In genomic region chr3:15099364-15100098, GRCh38 we compare ENCODE assay signal across 8 cellular contexts. TPM values are rescaled to one million over a fixed set of nuclear protein-coding genes. Genes with fewer than 3 reads are reported as not detected.
DNase-seq lines count a peak whose midpoint lies in the region; ATAC-seq, FAIRE-seq and TF ChIP-seq lines count a peak whose summit lies in the region.

No MANE protein-coding gene starts in this region.

- no peaks in the 10 kb centered on the region for H3K9me3 ChIP-seq in A549
- no peaks in the 10 kb centered on the region for H3K9me3 ChIP-seq in adrenal gland (replicated peaks in 1 of 3)
- H3K9me3 ChIP-seq in iPS-18c (ENCODE audit: control insufficient read depth, insufficient read depth, low read length) = peaks cover 3% of the 10 kb centered on the region

- POLR2A ChIA-PET in A549 (lab: Yijun Ruan, JAX) = interaction anchor here (0.6 to 1.6 kb wide), 7 partner anchors 13 to 307 kb away, joined by 3 to 8 read pairs (median 3); partner anchors contain the start of genes CAPN7 and MRPS25

- H3K4me2 ChIP-seq in A549 = peak overlapping the region; percentile 85

- peaks cover 0 to 18% of the 10 kb centered on the region in 2 donors for H3K36me3 ChIP-seq in adrenal gland (replicated peaks in 1 of 2)

- peak overlapping the region; percentile 98 for H3K27ac Mint-ChIP-seq in stimulated activated naive CD8-positive, alpha-beta T cell treated with anti-CD3 and anti-CD28 coated beads, Interleukin-15, Interleukin-2, amounts not matched to agents 100 ng/mL and 50 ng/mL, for 24 hours

- TF ChIP-seq POLR2A in A549 (IDR thresholded peaks at IDR 0.05; ENCODE audit: low read length) = no peak
- no peak for TF ChIP-seq POLR2A in adrenal gland (IDR thresholded peaks at IDR 0.05)
- TF ChIP-seq POLR2A in GM12892 (IDR thresholded peaks at IDR 0.05; ENCODE audit: low read depth, low read length) = no peak; the same call in 1 of the 2 replicates

- DNase-seq in A549 (ENCODE audit: low read depth in 1 of 2, low spot score in 1 of 2) (no peak), HuH-7 (ENCODE audit: low spot score) (peak; percentile 37), adrenal gland (peak in 2 of 7 donors; percentile 26 to 33), H4 (ENCODE audit: low spot score) (no peak), GM12892 (ENCODE audit: insufficient read length) (no peak)

- H3K27ac ChIP-seq in A549 = peak overlapping the region; percentile 78 to 88
- H3K27ac ChIP-seq in adrenal gland = peak overlapping the region in 3 of 5 donors; percentile 51 to 92 (median 85)

- no peaks in the 10 kb centered on the region for H3K27me3 ChIP-seq in adrenal gland

- H3K4me3 ChIP-seq in A549 = peak overlapping the region; percentile 76
- peak overlapping the region in 3 of 4 donors; percentile 11 to 79 (median 77) for H3K4me3 ChIP-seq in adrenal gland
- H3K4me3 ChIP-seq in iPS-18c (ENCODE audit: insufficient read depth, low read depth, low read length) = peak overlapping the region; percentile 95

- ATAC-seq in A549 = peak; percentile 57 to 59
- peak; percentile 18 for ATAC-seq in GM19372 (IDR thresholded peaks at IDR 0.05; ENCODE audit: low read depth, unreplicated experiment)

- H3K27me3 Mint-ChIP-seq in stimulated activated naive CD8-positive, alpha-beta T cell treated with anti-CD3 and anti-CD28 coated beads, Interleukin-15, Interleukin-2, amounts not matched to agents 100 ng/mL and 50 ng/mL, for 24 hours = peaks cover 12% of the 10 kb centered on the region

- H3K9me3 Mint-ChIP-seq in stimulated activated naive CD8-positive, alpha-beta T cell treated with anti-CD3 and anti-CD28 coated beads, Interleukin-15, Interleukin-2, amounts not matched to agents 100 ng/mL and 50 ng/mL, for 24 hours = no peaks in the 10 kb centered on the region

- 34% methylated on average over 19 of the region's 19 CpGs for WGBS in A549 (ENCODE audit: missing lambda C conversion rate)
- 10 to 15% (median 15%) methylated on average over 19 of the region's 19 CpGs for WGBS in adrenal gland, 4 donors

- no peak for TF ChIP-seq RAD21 in A549 (conservative IDR thresholded peaks at IDR 0.05 in 1 of 2, IDR thresholded peaks at IDR 0.05 in 1 of 2)

- H3K4me1 Mint-ChIP-seq in stimulated activated naive CD8-positive, alpha-beta T cell treated with anti-CD3 and anti-CD28 coated beads, Interleukin-15, Interleukin-2, amounts not matched to agents 100 ng/mL and 50 ng/mL, for 24 hours (ENCODE audit: low read depth) = peaks cover 27% of the 10 kb centered on the region

- TF ChIP-seq CTCF in A549 (IDR thresholded peaks at IDR 0.05) (no peak), adrenal gland (IDR thresholded peaks at IDR 0.05) (no peak)

- TF ChIP-seq EP300 in A549 (IDR thresholded peaks at IDR 0.05) = no peak

- peaks cover 28% of the 10 kb centered on the region for H3K36me3 Mint-ChIP-seq in stimulated activated naive CD8-positive, alpha-beta T cell treated with anti-CD3 and anti-CD28 coated beads, Interleukin-15, Interleukin-2, amounts not matched to agents 100 ng/mL and 50 ng/mL, for 24 hours (ENCODE audit: low read depth)

- peak overlapping the region; percentile 94 for H3K4me3 Mint-ChIP-seq in stimulated activated naive CD8-positive, alpha-beta T cell treated with anti-CD3 and anti-CD28 coated beads, Interleukin-15, Interleukin-2, amounts not matched to agents 100 ng/mL and 50 ng/mL, for 24 hours

- FAIRE-seq in A549 (lab: Jason Lieb, UNC) (no peak), GM12892 (lab: Jason Lieb, UNC) (no peak)

- CTCF ChIA-PET in A549 (lab: Yijun Ruan, JAX) = interaction anchor here (0.6 to 8.2 kb wide), 4 partner anchors 9 to 173 kb away, joined by 3 to 46 read pairs (median 5); no protein-coding TSS in a partner anchor

- intact Hi-C loops in adrenal gland (cut with DNase I) = loop anchor here in 1 of 2 donors (10.0 kb wide), 1 partner anchor 305 kb away; no protein-coding TSS in a partner anchor

- H3K4me1 ChIP-seq in A549 (peaks cover 10% of the 10 kb centered on the region), adrenal gland (replicated peaks in 1 of 2) (peaks cover 16 to 33% of the 10 kb centered on the region in 2 donors)

TF ChIP-seq in A549, 52 proteins besides CTCF, POLR2A, EP300 and RAD21:
- TF ChIP-seq JUN (IDR thresholded peaks at IDR 0.05) = peak in 1 of 2 experiments; percentile 49; a peak in 3 of 5 replicates
- TF ChIP-seq HOXA7 (CRISPR knock-in tag; IDR thresholded peaks at IDR 0.05) = no peak
- no peak for TF ChIP-seq FOSL2 (IDR thresholded peaks at IDR 0.05)
- TF ChIP-seq FOSL2 (CRISPR knock-in tag; IDR thresholded peaks at IDR 0.05) = no peak
- peak; percentile 71; the same call in 1 of the 2 replicates for TF ChIP-seq PHF8 (IDR thresholded peaks at IDR 0.05; ENCODE audit: borderline replicate concordance, low read depth)
- no peak for TF ChIP-seq NR3C1 (IDR thresholded peaks at IDR 0.05)
TF ChIP-seq in A549: peak in this region for 2.

RNA-seq across cellular contexts. Expression of gene RBSN, which starts 0.6 kb away (rescaled TPM):
- polyA plus RNA-seq in A549 (2011; rRNA removed) (14.9 and 15.2 TPM in 2 replicates), A549 (2017; fragmentation: RNase III; extraction: RNeasy Plus Mini Kit Qiagen cat#74134 plus additional on column Dnase treatment) (9.1 to 9.6 TPM (median 9.5 TPM) in 3 replicates), adrenal gland (10 to 100 TPM in 2 of 3 donors, 1 to 10 TPM in 1; 5.7 to 14.8 (median 11.0) TPM)
- polyA plus RNA-seq in A549 (2012; cell fraction: cytosol; rRNA removed) = 4.8 and 4.9 TPM in 2 replicates
- polyA plus RNA-seq in A549 (2012; cell fraction: nucleus; rRNA removed) = 8.5 and 9.1 TPM in 2 replicates
- polyA minus RNA-seq in A549 (2011; rRNA and poly(A)+ RNA removed) = 25.7 and 26.3 TPM in 2 replicates
- 10 to 100 TPM; 20.8 to 33.9 (median 26.0) TPM for total RNA-seq in adrenal gland
- 7.1 and 12.7 TPM in 2 replicates for total RNA-seq in H4 (2014; rRNA removed; shearing (Covaris generic))
- 7.8 TPM for polyA plus RNA-seq in GM12892 (2012; ENCODE audit: missing spikeins)

RNA-seq across cellular contexts. Expression of gene MRPS25, which starts 34.4 kb away (rescaled TPM):
- 27.8 and 42.0 TPM in 2 replicates for polyA plus RNA-seq in A549 (2011; rRNA removed)
- 50.6 and 55.8 TPM in 2 replicates for polyA plus RNA-seq in A549 (2012; cell fraction: cytosol; rRNA removed)
- polyA plus RNA-seq in A549 (2012; cell fraction: nucleus; rRNA removed) = 70.7 and 97.8 TPM in 2 replicates
- polyA plus RNA-seq in A549 (2017; fragmentation: RNase III; extraction: RNeasy Plus Mini Kit Qiagen cat#74134 plus additional on column Dnase treatment) = 78.4 to 94.8 TPM (median 79.6 TPM) in 3 replicates
- polyA minus RNA-seq in A549 (2011; rRNA and poly(A)+ RNA removed) = 11.2 and 12.3 TPM in 2 replicates
- total RNA-seq in adrenal gland = 10 to 100 TPM; 12.9 to 66.7 (median 42.7) TPM
- 100 to 1,000 TPM in 1 of 3 donors, 10 to 100 TPM in 2; 47.1 to 145 (median 65.4) TPM for polyA plus RNA-seq in adrenal gland
- 22.2 and 22.8 TPM in 2 replicates for total RNA-seq in H4 (2014; rRNA removed; shearing (Covaris generic))
- 42.4 TPM for polyA plus RNA-seq in GM12892 (2012; ENCODE audit: missing spikeins)
